ENCODE assay signal across 1 cellular context in genomic region chrX:9807355-9808182, GRCh38.
TF ChIP-seq lines count a peak whose summit lies in the region.

No MANE protein-coding gene starts in this region.

TF ChIP-seq in H1, 55 proteins besides CTCF, POLR2A, EP300 and RAD21:
- TF ChIP-seq FOSL1 (IDR thresholded peaks at IDR 0.05; ENCODE audit: insufficient read depth, low read depth, low read length) (no peak), MAX (IDR thresholded peaks at IDR 0.05) (no peak), CHD7 (IDR thresholded peaks at IDR 0.05; ENCODE audit: insufficient replicate concordance, low read length) (peak; percentile 97), USF2 (IDR thresholded peaks at IDR 0.05; ENCODE audit: low read length) (no peak), MAFK (IDR thresholded peaks at IDR 0.05; ENCODE audit: low read depth, low read length) (0 out of 2 replicates have a peak, but pooled peaks have one; percentile 8), RFX5 (IDR thresholded peaks at IDR 0.05; ENCODE audit: borderline replicate concordance, low read depth, low read length) (peak; percentile 64), TCF12 (IDR thresholded peaks at IDR 0.05; ENCODE audit: low read depth, low read length) (no peak)
